In the genomic region with DNA sequence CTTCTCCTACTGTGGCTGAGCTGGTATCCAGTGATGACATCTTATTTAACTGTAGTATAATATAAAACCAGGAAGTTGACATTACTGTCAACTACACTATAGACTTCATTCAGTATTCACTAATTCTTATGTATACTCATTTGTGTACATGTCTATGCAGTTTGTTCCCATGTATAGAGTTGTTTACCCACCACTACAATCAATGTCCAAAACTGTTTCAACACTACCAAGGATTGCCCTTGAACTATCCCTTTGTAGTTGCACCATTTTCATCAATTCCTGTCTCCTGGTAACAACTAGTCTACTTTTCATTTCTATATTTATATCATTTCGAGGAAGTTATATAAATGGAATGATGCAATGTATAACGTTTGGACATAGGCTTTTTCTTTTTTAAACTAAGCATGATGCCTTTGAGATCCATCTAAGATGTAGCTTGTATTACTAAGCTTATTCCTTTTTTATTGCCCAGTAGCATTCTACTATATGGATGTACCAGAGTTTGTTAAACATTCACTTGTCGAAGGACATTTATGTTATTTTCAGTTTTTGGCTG, we compare ENCODE assay signal across 1 cellular context.
A peak's percentile ranks its signal among the peaks of the same experiment; 100 is the strongest.
TF ChIP-seq lines count a peak whose summit lies in the region.

No MANE protein-coding gene starts in this region.

TF ChIP-seq in HepG2, 621 proteins besides CTCF, POLR2A, EP300 and RAD21 (continued from another document and continues in another):
- TF ChIP-seq ZNF775 (CRISPR knock-in tag; IDR thresholded peaks at IDR 0.05; ENCODE audit: borderline replicate concordance) (no peak), ARNT (IDR thresholded peaks at IDR 0.05) (no peak), MBNL3 (CRISPR knock-in tag; conservative IDR thresholded peaks at IDR 0.05) (no peak), DMAP1 (CRISPR knock-in tag; IDR thresholded peaks at IDR 0.05) (no peak), ZFP82 (CRISPR knock-in tag; IDR thresholded peaks at IDR 0.05; ENCODE audit: borderline replicate concordance) (no peak), ZNF674 (CRISPR knock-in tag; IDR thresholded peaks at IDR 0.05; ENCODE audit: low read depth) (no peak), ZNF30 (CRISPR knock-in tag; IDR thresholded peaks at IDR 0.05) (no peak), SRY (CRISPR knock-in tag; IDR thresholded peaks at IDR 0.05) (no peak), ZNF484 (CRISPR knock-in tag; IDR thresholded peaks at IDR 0.05; ENCODE audit: borderline replicate concordance, low read depth) (no peak), ZNF720 (CRISPR knock-in tag; IDR thresholded peaks at IDR 0.05) (no peak), WIZ (CRISPR knock-in tag; IDR thresholded peaks at IDR 0.05) (no peak), ZNF335 (CRISPR knock-in tag; IDR thresholded peaks at IDR 0.05) (no peak), HDAC6 (IDR thresholded peaks at IDR 0.05; ENCODE audit: low read depth, low read length) (no peak), ZBTB7B (CRISPR knock-in tag; IDR thresholded peaks at IDR 0.05) (no peak), FOSL1 (CRISPR knock-in tag; IDR thresholded peaks at IDR 0.05; ENCODE audit: borderline replicate concordance) (no peak), GABPB1 (CRISPR knock-in tag; IDR thresholded peaks at IDR 0.05) (no peak), XBP1 (CRISPR knock-in tag; IDR thresholded peaks at IDR 0.05) (no peak), ZNF224 (CRISPR knock-in tag; IDR thresholded peaks at IDR 0.05) (no peak), ELF3 (CRISPR knock-in tag; IDR thresholded peaks at IDR 0.05) (peak; percentile 90), ZNF713 (CRISPR knock-in tag; IDR thresholded peaks at IDR 0.05) (no peak), SP140L (CRISPR knock-in tag; IDR thresholded peaks at IDR 0.05; ENCODE audit: borderline replicate concordance) (0 out of 2 replicates have a peak, but pooled peaks have one; percentile 47), SIX4 (CRISPR knock-in tag; IDR thresholded peaks at IDR 0.05) (no peak), MATR3 (CRISPR knock-in tag; IDR thresholded peaks at IDR 0.05) (no peak), SOX5 (CRISPR knock-in tag; IDR thresholded peaks at IDR 0.05; ENCODE audit: borderline replicate concordance) (peak; percentile 89), ZNF24 (IDR thresholded peaks at IDR 0.05) (0 out of 2 replicates have a peak, but pooled peaks have one; percentile 49), RBFOX2 (IDR thresholded peaks at IDR 0.05; ENCODE audit: low read depth, low read length) (no peak), ZMAT3 (CRISPR knock-in tag; conservative IDR thresholded peaks at IDR 0.05) (no peak), AFF4 (CRISPR knock-in tag; IDR thresholded peaks at IDR 0.05) (no peak), ZNF547 (CRISPR knock-in tag; IDR thresholded peaks at IDR 0.05) (no peak), ZNF160 (CRISPR knock-in tag; IDR thresholded peaks at IDR 0.05) (no peak), MYPOP (CRISPR knock-in tag; IDR thresholded peaks at IDR 0.05) (no peak), ZBTB44 (CRISPR knock-in tag; IDR thresholded peaks at IDR 0.05) (no peak), MBD4 (IDR thresholded peaks at IDR 0.05; ENCODE audit: borderline replicate concordance, low read length) (peak; percentile 87; the same call in 1 of the 2 replicates), REL (CRISPR knock-in tag; conservative IDR thresholded peaks at IDR 0.05) (no peak), BHLHE40 (IDR thresholded peaks at IDR 0.05; ENCODE audit: low read length) (no peak)
- TF ChIP-seq, protein P1, sequence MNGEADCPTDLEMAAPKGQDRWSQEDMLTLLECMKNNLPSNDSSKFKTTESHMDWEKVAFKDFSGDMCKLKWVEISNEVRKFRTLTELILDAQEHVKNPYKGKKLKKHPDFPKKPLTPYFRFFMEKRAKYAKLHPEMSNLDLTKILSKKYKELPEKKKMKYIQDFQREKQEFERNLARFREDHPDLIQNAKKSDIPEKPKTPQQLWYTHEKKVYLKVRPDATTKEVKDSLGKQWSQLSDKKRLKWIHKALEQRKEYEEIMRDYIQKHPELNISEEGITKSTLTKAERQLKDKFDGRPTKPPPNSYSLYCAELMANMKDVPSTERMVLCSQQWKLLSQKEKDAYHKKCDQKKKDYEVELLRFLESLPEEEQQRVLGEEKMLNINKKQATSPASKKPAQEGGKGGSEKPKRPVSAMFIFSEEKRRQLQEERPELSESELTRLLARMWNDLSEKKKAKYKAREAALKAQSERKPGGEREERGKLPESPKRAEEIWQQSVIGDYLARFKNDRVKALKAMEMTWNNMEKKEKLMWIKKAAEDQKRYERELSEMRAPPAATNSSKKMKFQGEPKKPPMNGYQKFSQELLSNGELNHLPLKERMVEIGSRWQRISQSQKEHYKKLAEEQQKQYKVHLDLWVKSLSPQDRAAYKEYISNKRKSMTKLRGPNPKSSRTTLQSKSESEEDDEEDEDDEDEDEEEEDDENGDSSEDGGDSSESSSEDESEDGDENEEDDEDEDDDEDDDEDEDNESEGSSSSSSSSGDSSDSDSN (CRISPR knock-in tag; IDR thresholded peaks at IDR 0.05): no peak
- TF ChIP-seq, protein P2, sequence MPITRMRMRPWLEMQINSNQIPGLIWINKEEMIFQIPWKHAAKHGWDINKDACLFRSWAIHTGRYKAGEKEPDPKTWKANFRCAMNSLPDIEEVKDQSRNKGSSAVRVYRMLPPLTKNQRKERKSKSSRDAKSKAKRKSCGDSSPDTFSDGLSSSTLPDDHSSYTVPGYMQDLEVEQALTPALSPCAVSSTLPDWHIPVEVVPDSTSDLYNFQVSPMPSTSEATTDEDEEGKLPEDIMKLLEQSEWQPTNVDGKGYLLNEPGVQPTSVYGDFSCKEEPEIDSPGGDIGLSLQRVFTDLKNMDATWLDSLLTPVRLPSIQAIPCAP (CRISPR knock-in tag; IDR thresholded peaks at IDR 0.05; ENCODE audit: low read depth): no peak
- TF ChIP-seq, protein P3, sequence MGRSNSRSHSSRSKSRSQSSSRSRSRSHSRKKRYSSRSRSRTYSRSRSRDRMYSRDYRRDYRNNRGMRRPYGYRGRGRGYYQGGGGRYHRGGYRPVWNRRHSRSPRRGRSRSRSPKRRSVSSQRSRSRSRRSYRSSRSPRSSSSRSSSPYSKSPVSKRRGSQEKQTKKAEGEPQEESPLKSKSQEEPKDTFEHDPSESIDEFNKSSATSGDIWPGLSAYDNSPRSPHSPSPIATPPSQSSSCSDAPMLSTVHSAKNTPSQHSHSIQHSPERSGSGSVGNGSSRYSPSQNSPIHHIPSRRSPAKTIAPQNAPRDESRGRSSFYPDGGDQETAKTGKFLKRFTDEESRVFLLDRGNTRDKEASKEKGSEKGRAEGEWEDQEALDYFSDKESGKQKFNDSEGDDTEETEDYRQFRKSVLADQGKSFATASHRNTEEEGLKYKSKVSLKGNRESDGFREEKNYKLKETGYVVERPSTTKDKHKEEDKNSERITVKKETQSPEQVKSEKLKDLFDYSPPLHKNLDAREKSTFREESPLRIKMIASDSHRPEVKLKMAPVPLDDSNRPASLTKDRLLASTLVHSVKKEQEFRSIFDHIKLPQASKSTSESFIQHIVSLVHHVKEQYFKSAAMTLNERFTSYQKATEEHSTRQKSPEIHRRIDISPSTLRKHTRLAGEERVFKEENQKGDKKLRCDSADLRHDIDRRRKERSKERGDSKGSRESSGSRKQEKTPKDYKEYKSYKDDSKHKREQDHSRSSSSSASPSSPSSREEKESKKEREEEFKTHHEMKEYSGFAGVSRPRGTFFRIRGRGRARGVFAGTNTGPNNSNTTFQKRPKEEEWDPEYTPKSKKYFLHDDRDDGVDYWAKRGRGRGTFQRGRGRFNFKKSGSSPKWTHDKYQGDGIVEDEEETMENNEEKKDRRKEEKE (IDR thresholded peaks at IDR 0.05): no peak
- TF ChIP-seq, protein P4, sequence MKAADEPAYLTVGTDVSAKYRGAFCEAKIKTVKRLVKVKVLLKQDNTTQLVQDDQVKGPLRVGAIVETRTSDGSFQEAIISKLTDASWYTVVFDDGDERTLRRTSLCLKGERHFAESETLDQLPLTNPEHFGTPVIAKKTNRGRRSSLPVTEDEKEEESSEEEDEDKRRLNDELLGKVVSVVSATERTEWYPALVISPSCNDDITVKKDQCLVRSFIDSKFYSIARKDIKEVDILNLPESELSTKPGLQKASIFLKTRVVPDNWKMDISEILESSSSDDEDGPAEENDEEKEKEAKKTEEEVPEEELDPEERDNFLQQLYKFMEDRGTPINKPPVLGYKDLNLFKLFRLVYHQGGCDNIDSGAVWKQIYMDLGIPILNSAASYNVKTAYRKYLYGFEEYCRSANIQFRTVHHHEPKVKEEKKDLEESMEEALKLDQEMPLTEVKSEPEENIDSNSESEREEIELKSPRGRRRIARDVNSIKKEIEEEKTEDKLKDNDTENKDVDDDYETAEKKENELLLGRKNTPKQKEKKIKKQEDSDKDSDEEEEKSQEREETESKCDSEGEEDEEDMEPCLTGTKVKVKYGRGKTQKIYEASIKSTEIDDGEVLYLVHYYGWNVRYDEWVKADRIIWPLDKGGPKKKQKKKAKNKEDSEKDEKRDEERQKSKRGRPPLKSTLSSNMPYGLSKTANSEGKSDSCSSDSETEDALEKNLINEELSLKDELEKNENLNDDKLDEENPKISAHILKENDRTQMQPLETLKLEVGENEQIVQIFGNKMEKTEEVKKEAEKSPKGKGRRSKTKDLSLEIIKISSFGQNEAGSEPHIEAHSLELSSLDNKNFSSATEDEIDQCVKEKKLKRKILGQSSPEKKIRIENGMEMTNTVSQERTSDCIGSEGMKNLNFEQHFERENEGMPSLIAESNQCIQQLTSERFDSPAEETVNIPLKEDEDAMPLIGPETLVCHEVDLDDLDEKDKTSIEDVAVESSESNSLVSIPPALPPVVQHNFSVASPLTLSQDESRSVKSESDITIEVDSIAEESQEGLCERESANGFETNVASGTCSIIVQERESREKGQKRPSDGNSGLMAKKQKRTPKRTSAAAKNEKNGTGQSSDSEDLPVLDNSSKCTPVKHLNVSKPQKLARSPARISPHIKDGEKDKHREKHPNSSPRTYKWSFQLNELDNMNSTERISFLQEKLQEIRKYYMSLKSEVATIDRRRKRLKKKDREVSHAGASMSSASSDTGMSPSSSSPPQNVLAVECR (CRISPR knock-in tag; IDR thresholded peaks at IDR 0.05; ENCODE audit: borderline replicate concordance): no peak
- TF ChIP-seq, protein P5, sequence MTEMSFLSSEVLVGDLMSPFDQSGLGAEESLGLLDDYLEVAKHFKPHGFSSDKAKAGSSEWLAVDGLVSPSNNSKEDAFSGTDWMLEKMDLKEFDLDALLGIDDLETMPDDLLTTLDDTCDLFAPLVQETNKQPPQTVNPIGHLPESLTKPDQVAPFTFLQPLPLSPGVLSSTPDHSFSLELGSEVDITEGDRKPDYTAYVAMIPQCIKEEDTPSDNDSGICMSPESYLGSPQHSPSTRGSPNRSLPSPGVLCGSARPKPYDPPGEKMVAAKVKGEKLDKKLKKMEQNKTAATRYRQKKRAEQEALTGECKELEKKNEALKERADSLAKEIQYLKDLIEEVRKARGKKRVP (CRISPR knock-in tag; IDR thresholded peaks at IDR 0.05): peak; percentile 48 to 85; a peak in 3 of 4 replicates
- TF ChIP-seq, protein P6, sequence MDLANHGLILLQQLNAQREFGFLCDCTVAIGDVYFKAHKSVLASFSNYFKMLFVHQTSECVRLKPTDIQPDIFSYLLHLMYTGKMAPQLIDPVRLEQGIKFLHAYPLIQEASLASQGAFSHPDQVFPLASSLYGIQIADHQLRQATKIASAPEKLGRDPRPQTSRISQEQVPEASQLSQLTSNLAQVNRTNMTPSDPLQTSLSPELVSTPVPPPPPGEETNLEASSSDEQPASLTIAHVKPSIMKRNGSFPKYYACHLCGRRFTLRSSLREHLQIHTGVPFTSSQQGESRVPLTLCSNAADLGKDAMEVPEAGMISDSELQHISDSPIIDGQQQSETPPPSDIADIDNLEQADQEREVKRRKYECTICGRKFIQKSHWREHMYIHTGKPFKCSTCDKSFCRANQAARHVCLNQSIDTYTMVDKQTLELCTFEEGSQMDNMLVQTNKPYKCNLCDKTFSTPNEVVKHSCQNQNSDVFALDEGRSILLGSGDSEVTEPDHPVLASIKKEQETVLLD (CRISPR knock-in tag; IDR thresholded peaks at IDR 0.05; ENCODE audit: low read depth): no peak
- TF ChIP-seq, protein P7, sequence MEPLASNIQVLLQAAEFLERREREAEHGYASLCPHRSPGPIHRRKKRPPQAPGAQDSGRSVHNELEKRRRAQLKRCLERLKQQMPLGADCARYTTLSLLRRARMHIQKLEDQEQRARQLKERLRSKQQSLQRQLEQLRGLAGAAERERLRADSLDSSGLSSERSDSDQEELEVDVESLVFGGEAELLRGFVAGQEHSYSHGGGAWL (CRISPR knock-in tag; IDR thresholded peaks at IDR 0.05): no peak
